8 cellular contexts compared by ENCODE assay signal in genomic region chr2:74374509-74375205, GRCh38. TPM values are rescaled to one million over a fixed set of nuclear protein-coding genes. Genes with fewer than 3 reads are reported as not detected.
DNase-seq lines count a peak whose midpoint lies in the region; ATAC-seq and TF ChIP-seq lines count a peak whose summit lies in the region.

No MANE protein-coding gene starts in this region.

- H3K36me3 ChIP-seq in HUES64 (ENCODE audit: insufficient read depth, low read length) (peaks cover 43% of the 10 kb centered on the region), adrenal gland (replicated peaks in 1 of 2) (peaks cover 0 to 37% of the 10 kb centered on the region in 2 donors), hepatocyte (replicated peaks; ENCODE audit: insufficient read depth, low read depth) (no peaks in the 10 kb centered on the region), MM.1S (replicated peaks; ENCODE audit: insufficient read depth, low read length) (no peaks in the 10 kb centered on the region; the same call in 1 of the 2 replicates)

- H4K20me1 ChIP-seq in hepatocyte (ENCODE audit: insufficient read depth, poor library complexity, severe bottlenecking) (peaks cover 12% of the 10 kb centered on the region), MM.1S (ENCODE audit: insufficient read depth, low read length) (no peaks in the 10 kb centered on the region)

- intact Hi-C loops in adrenal gland (cut with DNase I) = no loop called here

- H3K79me2 ChIP-seq in hepatocyte (peaks cover 41% of the 10 kb centered on the region), MM.1S (ENCODE audit: low read length) (no peaks in the 10 kb centered on the region; the same call in 1 of the 2 replicates)

- no peaks in the 10 kb centered on the region for H3F3A ChIP-seq in MM.1S (ENCODE audit: insufficient read depth, low read length)

- no peaks in the 10 kb centered on the region for H3K27me3 ChIP-seq in HUES64 (ENCODE audit: insufficient read depth, low read length)
- H3K27me3 ChIP-seq in adrenal gland = no peaks in the 10 kb centered on the region
- no peaks in the 10 kb centered on the region for H3K27me3 ChIP-seq in hepatocyte
- H3K27me3 ChIP-seq in MM.1S (replicated peaks; ENCODE audit: insufficient read depth, low read length) = no peaks in the 10 kb centered on the region

- no peak for TF ChIP-seq CTCF in adrenal gland (IDR thresholded peaks at IDR 0.05)
- no peak for TF ChIP-seq CTCF in hepatocyte (IDR thresholded peaks at IDR 0.05; ENCODE audit: poor library complexity)
- no peak for TF ChIP-seq CTCF in MM.1S (IDR thresholded peaks at IDR 0.05; ENCODE audit: low read length)
- no peak for TF ChIP-seq CTCF in GM13977 (IDR thresholded peaks at IDR 0.05; ENCODE audit: extremely low read depth, insufficient read depth, missing control alignments)

- peak overlapping the region; percentile 62 for H3K4me3 ChIP-seq in HUES64 (ENCODE audit: low read length)
- H3K4me3 ChIP-seq in adrenal gland = peak overlapping the region in 1 of 4 donors; percentile 43
- H3K4me3 ChIP-seq in hepatocyte = no peak overlapping the region
- no peak overlapping the region for H3K4me3 ChIP-seq in MM.1S (ENCODE audit: low read length)

- peak in 1 of 2 donors; percentile 60 for TF ChIP-seq POLR2A in adrenal gland (IDR thresholded peaks at IDR 0.05)

- no peaks in the 10 kb centered on the region for H3K9me3 ChIP-seq in HUES64 (ENCODE audit: insufficient read depth, low read depth, low read length)
- no peaks in the 10 kb centered on the region for H3K9me3 ChIP-seq in adrenal gland (replicated peaks in 1 of 3)
- H3K9me3 ChIP-seq in hepatocyte (ENCODE audit: low read depth) = no peaks in the 10 kb centered on the region
- no peaks in the 10 kb centered on the region for H3K9me3 ChIP-seq in MM.1S (replicated peaks; ENCODE audit: insufficient read depth, low read length)

- in situ Hi-C loops in GM13977 (cut with MboI; ENCODE audit: low pct_unique_long_range_greater_than_20kb, low sequenced_read_pairs, unreplicated experiment) = no loop called here

- DNase-seq in adrenal gland (peak; percentile 86 to 96 (median 89)), hepatocyte (ENCODE audit: low spot score) (peak; percentile 89), renal cortical epithelial cell (ENCODE audit: low read depth) (peak; percentile 71), MM.1S (no peak), GM13977 (ENCODE audit: low spot score) (no peak), GDM1 (lab: John Stamatoyannopoulos, UW) (no peak)

- no peaks in the 10 kb centered on the region for H3K9me2 ChIP-seq in hepatocyte (replicated peaks; ENCODE audit: insufficient read depth)
- no peaks in the 10 kb centered on the region for H3K9me2 ChIP-seq in MM.1S (replicated peaks; ENCODE audit: insufficient read depth, low read length)

- H3K4me2 ChIP-seq in hepatocyte = peak overlapping the region; percentile 71
- no peak overlapping the region for H3K4me2 ChIP-seq in MM.1S (ENCODE audit: low read depth, low read length)

- H3K27ac ChIP-seq in HUES64 (ENCODE audit: low read depth, low read length) (peak overlapping the region; percentile 3; the same call in 1 of the 2 replicates), adrenal gland (peak overlapping the region in 2 of 5 donors; percentile 62 to 79), hepatocyte (no peak overlapping the region), MM.1S (ENCODE audit: low read length) (no peak overlapping the region)

- peak overlapping the region; percentile 61 for H3K9ac ChIP-seq in HUES64 (ENCODE audit: low read depth, low read length)
- H3K9ac ChIP-seq in MM.1S (ENCODE audit: low read length) = no peak overlapping the region

- no peak for ATAC-seq in HG03521 (IDR thresholded peaks at IDR 0.05; ENCODE audit: unreplicated experiment)

- H3K4me1 ChIP-seq in HUES64 (ENCODE audit: insufficient read depth, low read length) = peaks cover 24% of the 10 kb centered on the region
- peaks cover 9 to 36% of the 10 kb centered on the region in 2 donors for H3K4me1 ChIP-seq in adrenal gland (replicated peaks in 1 of 2)
- peaks cover 3% of the 10 kb centered on the region for H3K4me1 ChIP-seq in hepatocyte (ENCODE audit: insufficient read depth)
- H3K4me1 ChIP-seq in MM.1S (ENCODE audit: low read length) = no peaks in the 10 kb centered on the region

- H2AFZ ChIP-seq in hepatocyte = no peak overlapping the region
- H2AFZ ChIP-seq in MM.1S (ENCODE audit: low read length) = no peak overlapping the region

- WGBS in HUES64 = 29% methylated on average over 19 of the region's 19 CpGs
- 47 to 56% (median 51%) methylated on average over 19 of the region's 19 CpGs for WGBS in adrenal gland, 4 donors
- 53% methylated on average over 17 of the region's 19 CpGs for WGBS in hepatocyte (ENCODE audit: low lambda C conversion rate, missing lambda C conversion rate)

RNA-seq across cellular contexts. Expression of gene DCTN1, which starts 5.5 kb away (rescaled TPM):
- polyA plus RNA-seq in HUES64 (2013, experiment 1 of 2) = 113 TPM
- 117 TPM for polyA plus RNA-seq in HUES64 (2013, experiment 2 of 2)
- total RNA-seq in adrenal gland = 100 to 1,000 TPM; 106 to 188 (median 146) TPM
- 100 to 1,000 TPM; 142 to 258 (median 212) TPM for polyA plus RNA-seq in adrenal gland
- total RNA-seq in hepatocyte = 72.3 and 84.3 TPM in 2 replicates
- polyA plus RNA-seq in hepatocyte = 95.0 and 111 TPM in 2 replicates
- total RNA-seq in renal cortical epithelial cell = 87.2 and 196 TPM in 2 replicates

RNA-seq across cellular contexts. Expression of gene SLC4A5, which starts 31.4 kb away (rescaled TPM):
- polyA plus RNA-seq in HUES64 (2013, experiment 1 of 2) = 0.15 TPM
- 0.89 TPM for polyA plus RNA-seq in HUES64 (2013, experiment 2 of 2)
- total RNA-seq in adrenal gland = 1 to 10 TPM in 1 of 8 donors, under 1 TPM in 6, not detected in 1; 0.14 to 1.3 (median 0.74) TPM
- polyA plus RNA-seq in adrenal gland = 1 to 10 TPM in 1 of 3 donors, under 1 TPM in 2; 0.51 to 2.7 (median 0.71) TPM
- 0.36 and 1.5 TPM in 2 replicates for total RNA-seq in hepatocyte
- 0.28 and 1.7 TPM in 2 replicates for polyA plus RNA-seq in hepatocyte
- total RNA-seq in renal cortical epithelial cell = 0.89 and 1.2 TPM in 2 replicates

RNA-seq across cellular contexts. Expression of gene C2orf81, which starts 46.8 kb away (rescaled TPM):
- 1.2 TPM for polyA plus RNA-seq in HUES64 (2013, experiment 1 of 2)
- 3.1 TPM for polyA plus RNA-seq in HUES64 (2013, experiment 2 of 2)
- total RNA-seq in adrenal gland (1 to 10 TPM in 5 of 8 donors, under 1 TPM in 3; 0.36 to 4.7 (median 1.8) TPM), hepatocyte (0.32 and 0.37 TPM in 2 replicates), renal cortical epithelial cell (1.4 and 3.9 TPM in 2 replicates)
- polyA plus RNA-seq in adrenal gland (1 to 10 TPM in 2 of 3 donors, under 1 TPM in 1; 0.46 to 7.1 (median 4.5) TPM), hepatocyte (0.76 and 4.2 TPM in 2 replicates)

RNA-seq across cellular contexts. Expression of gene WDR54, which starts 46.9 kb away (rescaled TPM):
- 28.4 TPM for polyA plus RNA-seq in HUES64 (2013, experiment 1 of 2)
- 43.8 TPM for polyA plus RNA-seq in HUES64 (2013, experiment 2 of 2)
- total RNA-seq in adrenal gland (10 to 100 TPM in 6 of 8 donors, 1 to 10 TPM in 2; 7.5 to 23.9 (median 16.1) TPM), hepatocyte (6.2 and 7.1 TPM in 2 replicates), renal cortical epithelial cell (39.5 and 56.6 TPM in 2 replicates)
- polyA plus RNA-seq in adrenal gland (10 to 100 TPM in 2 of 3 donors, 1 to 10 TPM in 1; 6.4 to 20.2 (median 14.4) TPM), hepatocyte (22.2 and 22.6 TPM in 2 replicates)

Comparison
In these comparisons a context has a peak if more than half of its experiments do, and no peak if none do; other contexts are left out.
1. DNase-seq: peak in adrenal gland (7 of 7), hepatocyte (single experiment) and renal cortical epithelial cell (single experiment); none in MM.1S (single experiment), GM13977 (single experiment) and GDM1 (single experiment).